Comparison of ENCODE assay signal across 26 cellular contexts in the genomic region with DNA sequence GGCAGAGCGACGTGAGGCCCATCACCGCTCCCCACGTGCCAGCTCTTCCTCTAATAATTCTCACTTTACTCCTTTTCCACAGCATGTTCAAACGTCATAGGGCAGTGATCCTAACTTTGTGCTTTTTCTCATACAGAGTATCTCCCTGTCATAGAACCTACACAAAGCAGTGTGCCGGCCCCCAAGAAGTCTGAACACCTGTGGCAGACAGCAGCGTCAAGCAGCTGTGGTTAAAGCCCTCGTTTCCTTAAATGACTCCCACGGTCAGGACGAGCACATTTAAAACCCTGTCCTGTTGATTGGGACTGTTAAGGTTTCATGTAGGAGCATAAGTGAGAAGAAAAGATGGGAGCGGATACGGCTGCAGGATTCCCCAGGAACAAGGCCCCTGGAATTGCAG.
"Had no signal": no experiment of that assay in that cellular context is flagged by ENCODE, and none has a peak within 500 bp of the region (broad histone marks: within the 10 kb centered on the region; RNA-seq: fewer than 3 reads in every experiment).

No MANE protein-coding gene starts in this region.

- H3K27me3 Mint-ChIP-seq: stimulated activated memory B cell treated with anti-CD40 and anti-IgM and Interleukin-4, amounts not matched to agents 10 μg/mL and 1 μg/mL and 100 μg/mL, for 72 hours; type B pancreatic cell had no signal

- H3K9me3 Mint-ChIP-seq: immature natural killer cell; natural killer cell; stimulated activated memory B cell treated with anti-CD40 and anti-IgM and Interleukin-4, amounts not matched to agents 10 μg/mL and 1 μg/mL and 100 μg/mL, for 72 hours; type B pancreatic cell had no signal

- H3K4me1 Mint-ChIP-seq: immature natural killer cell; natural killer cell; stimulated activated memory B cell treated with anti-CD40 and anti-IgM and Interleukin-4, amounts not matched to agents 10 μg/mL and 1 μg/mL and 100 μg/mL, for 72 hours had no signal

- H3K4me3 ChIP-seq: coronary artery, lower lobe of right lung, pancreas, skin epidermis, spleen, testis, tibial artery had no signal

- H3K27ac Mint-ChIP-seq: immature natural killer cell; natural killer cell; stimulated activated memory B cell treated with anti-CD40 and anti-IgM and Interleukin-4, amounts not matched to agents 10 μg/mL and 1 μg/mL and 100 μg/mL, for 72 hours; type B pancreatic cell had no signal

- FAIRE-seq: endometrium, frontal cortex, pancreas had no signal

- H3K4me1 ChIP-seq: lower lobe of right lung, pancreas, testis had no signal

- H3K36me3 Mint-ChIP-seq: immature natural killer cell; natural killer cell; stimulated activated memory B cell treated with anti-CD40 and anti-IgM and Interleukin-4, amounts not matched to agents 10 μg/mL and 1 μg/mL and 100 μg/mL, for 72 hours had no signal

- H3K9me3 ChIP-seq: lower lobe of right lung, pancreas, spleen, testis, tibial artery had no signal

- H3K36me3 ChIP-seq: pancreas had no signal

- DNase-seq: dermis blood vessel endothelial cell; effector memory CD4-positive, alpha-beta T cell; erythroblast; hypothalamus; immature natural killer cell; islet precursor cell; kidney glomerular epithelial cell; left colon; left ventricle myocardium superior; lower lobe of right lung; natural killer cell; occipital lobe; pancreas; retina; spleen; stimulated activated CD4-positive, alpha-beta T cell treated with anti-CD3 and anti-CD28 coated beads, Interleukin-4, amount 100 ng/mL, for 4 hours; stimulated activated naive CD8-positive, alpha-beta T cell treated with anti-CD3 and anti-CD28 coated beads, Interleukin-15, Interleukin-2, amounts not matched to agents 100 U/mL and 50 U/mL, for 24 hours; substantia nigra; testis; tibial artery had no signal

- H3K27me3 ChIP-seq: pancreas, spleen, testis, tibial artery had no signal

- H3K4me3 Mint-ChIP-seq: immature natural killer cell; natural killer cell; stimulated activated memory B cell treated with anti-CD40 and anti-IgM and Interleukin-4, amounts not matched to agents 10 μg/mL and 1 μg/mL and 100 μg/mL, for 72 hours; type B pancreatic cell had no signal

- H3K27ac ChIP-seq: lower lobe of right lung, pancreas, skin epidermis, spleen, testis had no signal

- ATAC-seq: left colon; left ventricle myocardium superior; lower lobe of right lung; natural killer cell; pancreas; stimulated activated naive CD8-positive, alpha-beta T cell treated with anti-CD3 and anti-CD28 coated beads, Interleukin-15, Interleukin-2, amounts not matched to agents 100 U/mL and 50 U/mL, for 24 hours had no signal
